ENCODE assay signal across 1 cellular context in genomic region chr14:85527006-85527405, GRCh38.
TF ChIP-seq lines count a peak whose summit lies in the region.

No MANE protein-coding gene starts in this region.

TF ChIP-seq in WTC11, 78 proteins besides CTCF, POLR2A, EP300 and RAD21 (continued from another document):
- TF ChIP-seq RORB (CRISPR knock-in tag; IDR thresholded peaks at IDR 0.05) (no peak), TP53 (CRISPR knock-in tag; IDR thresholded peaks at IDR 0.05) (no peak), MYBL2 (CRISPR knock-in tag; IDR thresholded peaks at IDR 0.05) (no peak), E2F5 (CRISPR knock-in tag; IDR thresholded peaks at IDR 0.05) (no peak), HMGA2 (CRISPR knock-in tag; IDR thresholded peaks at IDR 0.05) (no peak), ZNF416 (CRISPR knock-in tag; IDR thresholded peaks at IDR 0.05) (no peak), ETV6 (CRISPR knock-in tag; IDR thresholded peaks at IDR 0.05) (no peak), ZNF121 (CRISPR knock-in tag; IDR thresholded peaks at IDR 0.05) (no peak), FOXP4 (CRISPR knock-in tag; IDR thresholded peaks at IDR 0.05) (no peak), ZBTB21 (CRISPR knock-in tag; IDR thresholded peaks at IDR 0.05; ENCODE audit: borderline replicate concordance) (no peak), GTF2I (CRISPR knock-in tag; conservative IDR thresholded peaks at IDR 0.05) (no peak), FOXJ3 (CRISPR knock-in tag; IDR thresholded peaks at IDR 0.05; ENCODE audit: borderline replicate concordance) (no peak)
